ENCODE assay signal across 35 cellular contexts in the genomic region with DNA sequence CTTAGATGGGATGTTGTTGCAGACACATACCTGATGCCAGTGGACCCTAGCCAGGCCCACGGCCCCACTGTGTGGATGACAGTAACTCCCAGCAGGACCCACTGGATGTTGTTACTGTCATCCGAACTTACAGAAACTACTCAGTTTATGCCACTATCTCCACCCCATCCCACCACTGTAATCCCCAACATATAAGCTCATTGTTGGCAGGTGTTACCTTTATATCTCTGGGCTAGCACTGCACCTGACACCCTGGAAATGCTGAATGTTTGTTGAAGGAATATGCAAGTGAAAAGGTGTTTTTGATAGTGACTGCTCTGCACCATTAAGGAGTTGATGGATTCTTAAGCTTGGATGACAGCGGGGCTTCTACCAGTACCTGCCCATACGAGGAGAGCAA.
DNase-seq lines count a peak whose midpoint lies in the region; ATAC-seq and TF ChIP-seq lines count a peak whose summit lies in the region.
"Had no signal": no experiment of that assay in that cellular context is flagged by ENCODE, and none has a peak within 500 bp of the region (broad histone marks: within the 10 kb centered on the region; RNA-seq: fewer than 3 reads in every experiment).

No MANE protein-coding gene starts in this region.

- H3K36me3 ChIP-seq in esophagus muscularis mucosa (no peaks in the 10 kb centered on the region), neural progenitor cell (no peaks in the 10 kb centered on the region), vagina (no peaks in the 10 kb centered on the region)
- H3K36me3 ChIP-seq: BE2C; BLaER1; BLaER1 treated with 17β-estradiol and CSF1 and Interleukin-3, amounts not matched to agents 10 nM and 100 nM had no signal

- intact Hi-C loops in esophagus muscularis mucosa (cut with DNase I) (no loop called here), vagina (cut with DNase I) (no loop called here)

- H3K27ac ChIP-seq in esophagus muscularis mucosa (replicated peaks in 1 of 4), result no peak overlapping the region
- H3K27ac ChIP-seq in neural progenitor cell, result no peak overlapping the region
- H3K27ac ChIP-seq in vagina, result no peak overlapping the region
- H3K27ac ChIP-seq in RWPE1, result no peak overlapping the region
- H3K27ac ChIP-seq: 22Rv1; A549; BLaER1; BLaER1 treated with 17β-estradiol and CSF1 and Interleukin-3, amounts not matched to agents 10 nM and 100 nM; C4-2B had no signal

- H4K20me1 ChIP-seq in neural progenitor cell (ENCODE audit: low read depth), result no peaks in the 10 kb centered on the region
- H4K20me1 ChIP-seq: BLaER1; BLaER1 treated with 17β-estradiol and CSF1 and Interleukin-3, amounts not matched to agents 10 nM and 100 nM had no signal

- H2AFZ ChIP-seq in neural progenitor cell (replicated peaks), result no peak overlapping the region

- no peak overlapping the region for H3K9ac ChIP-seq in neural progenitor cell
- H3K9ac ChIP-seq: BLaER1; BLaER1 treated with 17β-estradiol and CSF1 and Interleukin-3, amounts not matched to agents 10 nM and 100 nM had no signal

- ATAC-seq in T-helper 17 cell, result no peak
- no peak for ATAC-seq in GM18873 (IDR thresholded peaks at IDR 0.05; ENCODE audit: low FRiP score, unreplicated experiment)
- ATAC-seq: A549; CD8-positive, alpha-beta T cell had no signal

- TF ChIP-seq EP300 in esophagus muscularis mucosa (IDR thresholded peaks at IDR 0.05), result no peak

- no peaks in the 10 kb centered on the region for H3K27me3 ChIP-seq in esophagus muscularis mucosa
- H3K27me3 ChIP-seq in neural progenitor cell, result no peaks in the 10 kb centered on the region
- no peaks in the 10 kb centered on the region for H3K27me3 ChIP-seq in vagina
- H3K27me3 ChIP-seq: BLaER1; BLaER1 treated with 17β-estradiol and CSF1 and Interleukin-3, amounts not matched to agents 10 nM and 100 nM had no signal

- H3K4me3 ChIP-seq in esophagus muscularis mucosa (no peak overlapping the region), neural progenitor cell (no peak overlapping the region), vagina (no peak overlapping the region)
- H3K4me3 ChIP-seq: A549; BLaER1; BLaER1 treated with 17β-estradiol and CSF1 and Interleukin-3, amounts not matched to agents 10 nM and 100 nM had no signal

- TF ChIP-seq CTCF in esophagus muscularis mucosa (IDR thresholded peaks at IDR 0.05) (no peak), neural progenitor cell (IDR thresholded peaks at IDR 0.05) (no peak), vagina (IDR thresholded peaks at IDR 0.05) (no peak), RWPE1 (conservative IDR thresholded peaks at IDR 0.05; ENCODE audit: low read depth) (no peak)

- no peaks in the 10 kb centered on the region for H3K4me1 ChIP-seq in esophagus muscularis mucosa
- peaks cover 13% of the 10 kb centered on the region for H3K4me1 ChIP-seq in neural progenitor cell
- no peaks in the 10 kb centered on the region for H3K4me1 ChIP-seq in vagina
- H3K4me1 ChIP-seq: A549, BE2C, Caco-2 had no signal

- CTCF ChIA-PET in RWPE1 (lab: Yijun Ruan, JAX), result no interaction called here

- H3K4me1 Mint-ChIP-seq in T-helper 17 cell (peaks cover 10% of the 10 kb centered on the region), neural progenitor cell (peaks cover 33% of the 10 kb centered on the region)
- H3K4me1 Mint-ChIP-seq: CD14-positive monocyte; CD4-positive, alpha-beta memory T cell; CD4-positive, CD25-positive, alpha-beta regulatory T cell; CD8-positive, alpha-beta memory T cell had no signal

- no peak overlapping the region for H3K4me2 ChIP-seq in neural progenitor cell
- H3K4me2 ChIP-seq: A549; BLaER1; BLaER1 treated with 17β-estradiol and CSF1 and Interleukin-3, amounts not matched to agents 10 nM and 100 nM had no signal

- H3K27me3 Mint-ChIP-seq in T-helper 17 cell (peaks cover 35% of the 10 kb centered on the region), neural progenitor cell (ENCODE audit: insufficient read depth, low read depth) (peaks cover 7% of the 10 kb centered on the region)

- TF ChIP-seq POLR2A in esophagus muscularis mucosa (IDR thresholded peaks at IDR 0.05; ENCODE audit: low read depth) (no peak), vagina (IDR thresholded peaks at IDR 0.05) (no peak)

- H3K9me3 Mint-ChIP-seq in neural progenitor cell, result no peaks in the 10 kb centered on the region
- H3K9me3 Mint-ChIP-seq: CD4-positive, alpha-beta memory T cell; CD4-positive, alpha-beta T cell; CD4-positive, CD25-positive, alpha-beta regulatory T cell; CD8-positive, alpha-beta memory T cell; CD8-positive, alpha-beta T cell had no signal

- H3K4me3 Mint-ChIP-seq in T-helper 17 cell (no peak overlapping the region), neural progenitor cell (no peak overlapping the region)
- H3K4me3 Mint-ChIP-seq: B cell; CD14-positive monocyte; CD4-positive, alpha-beta memory T cell; CD4-positive, alpha-beta T cell; CD4-positive, CD25-positive, alpha-beta regulatory T cell; CD8-positive, alpha-beta memory T cell; CD8-positive, alpha-beta T cell had no signal

- H3K36me3 Mint-ChIP-seq in T-helper 17 cell (ENCODE audit: low read depth) (peaks cover 5% of the 10 kb centered on the region), neural progenitor cell (no peaks in the 10 kb centered on the region)
- H3K36me3 Mint-ChIP-seq: CD14-positive monocyte; CD4-positive, alpha-beta memory T cell; CD4-positive, CD25-positive, alpha-beta regulatory T cell; CD8-positive, alpha-beta T cell had no signal

- DNase-seq in T-helper 17 cell, result no peak
- peak; percentile 68 for DNase-seq in esophagus muscularis mucosa (ENCODE audit: extremely low spot score)
- no peak for DNase-seq in neural progenitor cell (ENCODE audit: low spot score)
- DNase-seq in vagina (ENCODE audit: extremely low spot score in 2 of 2), result peak; percentile 25 to 72
- no peak for DNase-seq in RWPE1 (ENCODE audit: low spot score)
- no peak for DNase-seq in SK-N-DZ (ENCODE audit: low spot score)
- no peak for DNase-seq in occipital lobe (lab: John Stamatoyannopoulos, UW)
- DNase-seq: 8988T; ACHN; AML-193; BE2C; C1 segment of cervical spinal cord; Caco-2; Calu3; CD4-positive, alpha-beta memory T cell; CD4-positive, alpha-beta T cell; CD4-positive, CD25-positive, alpha-beta regulatory T cell; CD8-positive, alpha-beta memory T cell; CD8-positive, alpha-beta T cell; COR-L47; DMS 273 treated with DMSO at 0.1 percent for 48 hours; DMS153; DMS53; DMS79; DMS79 treated with DMSO at 0.1 percent for 48 hours; DND-41; EL had no signal

- H3K9me3 ChIP-seq in T-helper 17 cell (ENCODE audit: control insufficient read depth, low read length, poor library complexity, severe bottlenecking) (no peaks in the 10 kb centered on the region), esophagus muscularis mucosa (no peaks in the 10 kb centered on the region), neural progenitor cell (ENCODE audit: low read depth) (no peaks in the 10 kb centered on the region), vagina (no peaks in the 10 kb centered on the region)
- H3K9me3 ChIP-seq: A549; BE2C; BLaER1; BLaER1 treated with 17β-estradiol and CSF1 and Interleukin-3, amounts not matched to agents 10 nM and 100 nM; Caco-2 had no signal

- no peaks in the 10 kb centered on the region for H3F3A ChIP-seq in neural progenitor cell (ENCODE audit: low read depth)

- H3K27ac Mint-ChIP-seq in T-helper 17 cell, result peak overlapping the region; percentile 61
- H3K27ac Mint-ChIP-seq in neural progenitor cell, result peak overlapping the region; percentile 47
- H3K27ac Mint-ChIP-seq: B cell; CD14-positive monocyte; CD4-positive, alpha-beta memory T cell; CD4-positive, alpha-beta T cell; CD4-positive, CD25-positive, alpha-beta regulatory T cell; CD8-positive, alpha-beta T cell had no signal

- WGBS in esophagus muscularis mucosa, result 85% methylated on average over 4 of the region's 4 CpGs

- H3K79me2 ChIP-seq in neural progenitor cell (ENCODE audit: low read depth), result no peaks in the 10 kb centered on the region

- POLR2A ChIA-PET in RWPE1 (lab: Yijun Ruan, JAX; ENCODE audit: low non-redundant PET), result no interaction called here

Comparison
In these comparisons a context has a peak if more than half of its experiments do, and no peak if none do; other contexts are left out.
1. DNase-seq: peak in esophagus muscularis mucosa (single experiment) and vagina (2 of 2); none in T-helper 17 cell (0 of 3), neural progenitor cell (single experiment), RWPE1 (single experiment), SK-N-DZ (single experiment) and occipital lobe (single experiment).